ENCODE assay signal across 10 cellular contexts in genomic region chr7:42972703-42973500, GRCh38. TPM values are rescaled to one million over a fixed set of nuclear protein-coding genes. Genes with fewer than 3 reads are reported as not detected.
DNase-seq lines count a peak whose midpoint lies in the region; ATAC-seq and TF ChIP-seq lines count a peak whose summit lies in the region.
"Had no signal": no experiment of that assay in that cellular context is flagged by ENCODE, and none has a peak within 500 bp of the region (broad histone marks: within the 10 kb centered on the region; RNA-seq: fewer than 3 reads in every experiment).

No MANE protein-coding gene starts in this region.

- TF ChIP-seq CTCF in mesothelial cell of epicardium (IDR thresholded peaks at IDR 0.05; ENCODE audit: unreplicated experiment): no peak

- no peak overlapping the region for H3K4me3 ChIP-seq in aorta (ENCODE audit: low read length in 2 of 2)

- H3K27ac Mint-ChIP-seq in mesothelial cell of epicardium: peak overlapping the region; percentile 22
- H3K27ac Mint-ChIP-seq: activated naive CD8-positive, alpha-beta T cell treated with anti-CD3 and anti-CD28 coated beads, Interleukin-2, amount 10 ng/mL, durations not matched to agents 7 days and 5 days; natural killer cell; T-helper 1 cell treated with Interleukin-12 subunit alpha and Interleukin-12 subunit beta and Interleukin-4 antibody, amounts not matched to agents 30 μg/mL and 1 μg/mL, for 36 hours had no signal

- H3K4me1 ChIP-seq in aorta (ENCODE audit: control insufficient read depth in 1 of 2, insufficient read depth in 2 of 2, low read length in 2 of 2): no peaks in the 10 kb centered on the region

- H3K9me3 ChIP-seq in aorta (ENCODE audit: control insufficient read depth, low read length): no peaks in the 10 kb centered on the region

- peak overlapping the region in 1 of 2 donors; percentile 54 for H3K27ac ChIP-seq in aorta (ENCODE audit: low read depth in 1 of 2, low read length in 2 of 2)

- 22 to 24% methylated on average over 5 of the region's 5 CpGs for WGBS in aorta, 2 donors

- peaks cover 7% of the 10 kb centered on the region for H3K27me3 Mint-ChIP-seq in mesothelial cell of epicardium (ENCODE audit: low read depth)

- ATAC-seq in aorta (ENCODE audit: low FRiP score) (peak; percentile 88), GM18498 (IDR thresholded peaks at IDR 0.05; ENCODE audit: unreplicated experiment) (no peak)
- ATAC-seq: natural killer cell had no signal

- peaks cover 8% of the 10 kb centered on the region for H3K9me3 Mint-ChIP-seq in mesothelial cell of epicardium
- H3K9me3 Mint-ChIP-seq: natural killer cell had no signal

- DNase-seq in NCI-H69 (lab: John Stamatoyannopoulos, UW): peak; percentile 10
- DNase-seq in epidermal melanocyte (ENCODE audit: insufficient read length, low spot score): peak; percentile 54
- no peak for DNase-seq in mesothelial cell of epicardium (ENCODE audit: low spot score in 2 of 2, unreplicated experiment in 2 of 2)
- DNase-seq in aorta: peak; percentile 72 to 79
- no peak for DNase-seq in 8988T
- no peak for DNase-seq in stimulated activated CD8-positive, alpha-beta memory T cell treated with anti-CD3 and anti-CD28 coated beads, Interleukin-4, amount 100 ng/mL, for 48 hours
- DNase-seq: activated naive CD8-positive, alpha-beta T cell treated with anti-CD3 and anti-CD28 coated beads, Interleukin-2, amount 10 ng/mL, durations not matched to agents 7 days and 5 days; natural killer cell had no signal

- H3K4me3 Mint-ChIP-seq in mesothelial cell of epicardium: no peak overlapping the region
- H3K4me3 Mint-ChIP-seq: activated naive CD8-positive, alpha-beta T cell treated with anti-CD3 and anti-CD28 coated beads, Interleukin-2, amount 10 ng/mL, durations not matched to agents 7 days and 5 days; natural killer cell; T-helper 1 cell treated with Interleukin-12 subunit alpha and Interleukin-12 subunit beta and Interleukin-4 antibody, amounts not matched to agents 30 μg/mL and 1 μg/mL, for 36 hours had no signal

- intact Hi-C loops in aorta (cut with DNase I): no loop called here

- peaks cover 10% of the 10 kb centered on the region for H3K4me1 Mint-ChIP-seq in mesothelial cell of epicardium
- H3K4me1 Mint-ChIP-seq: activated naive CD8-positive, alpha-beta T cell treated with anti-CD3 and anti-CD28 coated beads, Interleukin-2, amount 10 ng/mL, durations not matched to agents 7 days and 5 days; natural killer cell had no signal

- H3K36me3 Mint-ChIP-seq in mesothelial cell of epicardium: no peaks in the 10 kb centered on the region
- H3K36me3 Mint-ChIP-seq: activated naive CD8-positive, alpha-beta T cell treated with anti-CD3 and anti-CD28 coated beads, Interleukin-2, amount 10 ng/mL, durations not matched to agents 7 days and 5 days; natural killer cell had no signal

- no peaks in the 10 kb centered on the region for H3K36me3 ChIP-seq in aorta (ENCODE audit: control insufficient read depth in 1 of 2, insufficient read depth in 2 of 2, low read length in 1 of 2)

- H3K27me3 ChIP-seq in aorta (ENCODE audit: control insufficient read depth in 1 of 2, insufficient read depth in 2 of 2, low read length in 1 of 2): no peaks in the 10 kb centered on the region

RNA-seq across cellular contexts. Expression of gene MRPL32, which starts 40.7 kb away (rescaled TPM):
- total RNA-seq in mesothelial cell of epicardium: 52.0 to 53.5 TPM (median 53.0 TPM) in 3 replicates
- total RNA-seq in aorta: 10 to 100 TPM; 42.5 to 42.9 TPM
- 100 to 1,000 TPM in 1 of 2 donors, 10 to 100 TPM in 1; 68.5 to 107 TPM for polyA plus RNA-seq in aorta

RNA-seq across cellular contexts. Expression of gene PSMA2, which starts 40.9 kb away (rescaled TPM):
- 72.3 to 76.3 TPM (median 74.7 TPM) in 3 replicates for total RNA-seq in mesothelial cell of epicardium
- total RNA-seq in aorta: 10 to 100 TPM; 50.4 to 66.3 TPM
- 100 to 1,000 TPM; 105 to 108 TPM for polyA plus RNA-seq in aorta

Comparison
In these comparisons a context has a peak if more than half of its experiments do, and no peak if none do; other contexts are left out.
1. DNase-seq: peak in NCI-H69 (single experiment), epidermal melanocyte (single experiment) and aorta (2 of 2); none in mesothelial cell of epicardium (0 of 2), 8988T (single experiment) and stimulated activated CD8-positive, alpha-beta memory T cell treated with anti-CD3 and anti-CD28 coated beads, Interleukin-4, amount 100 ng/mL, for 48 hours (single experiment).